Comparison of ENCODE assay signal across 8 cellular contexts in the genomic region with DNA sequence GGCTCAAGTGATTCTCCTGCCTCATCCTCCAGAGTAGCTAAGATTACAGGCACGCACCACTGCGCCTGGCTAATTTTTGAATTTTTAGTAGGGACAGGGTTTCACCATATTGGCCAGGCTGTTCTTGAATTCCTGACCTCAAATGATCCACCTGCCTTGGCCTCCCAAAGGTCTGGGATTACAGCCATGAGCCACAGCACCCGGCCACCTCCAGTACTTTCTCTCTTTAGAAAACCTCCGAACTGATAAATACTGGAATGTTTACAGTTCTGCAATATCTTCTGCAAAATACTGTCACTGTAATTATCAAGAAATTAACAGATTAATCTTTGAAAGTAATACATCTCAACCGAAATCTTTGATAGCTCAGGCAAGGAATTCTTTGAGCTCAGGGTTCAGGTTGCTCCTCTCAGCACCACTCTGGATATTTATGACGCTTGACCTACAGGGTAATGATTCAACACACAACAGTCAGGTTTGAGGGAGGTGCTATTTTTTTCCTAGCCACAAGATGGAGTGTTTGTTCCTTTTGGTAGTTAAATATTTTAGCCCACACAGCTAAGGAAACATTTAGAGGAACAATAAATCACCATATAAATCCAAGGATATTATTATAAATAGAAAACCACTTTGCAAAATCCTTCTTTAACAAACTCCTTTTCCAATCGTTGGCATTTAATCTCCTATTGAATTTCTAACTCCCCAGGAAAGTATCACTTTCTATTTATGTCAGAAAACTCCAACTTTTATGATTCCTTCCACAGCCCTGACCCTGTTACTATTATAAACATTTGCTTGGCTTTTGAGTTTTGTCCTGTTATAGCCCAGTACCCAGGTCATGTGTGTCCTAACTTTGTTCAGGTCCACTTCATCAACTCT. TPM values are rescaled to one million over a fixed set of nuclear protein-coding genes. Genes with fewer than 3 reads are reported as not detected.
DNase-seq lines count a peak whose midpoint lies in the region; ATAC-seq and TF ChIP-seq lines count a peak whose summit lies in the region.
"Had no signal": no experiment of that assay in that cellular context is flagged by ENCODE, and none has a peak within 500 bp of the region (broad histone marks: within the 10 kb centered on the region; RNA-seq: fewer than 3 reads in every experiment).

No MANE protein-coding gene starts in this region.

- peaks cover 0 to 8% (median 4%) of the 10 kb centered on the region in 3 donors for H3K27me3 Mint-ChIP-seq in immature natural killer cell (ENCODE audit: low read depth in 3 of 3)
- H3K27me3 Mint-ChIP-seq in stimulated activated naive B cell treated with anti-CD40 and anti-IgM and Interleukin-4, amounts not matched to agents 10 μg/mL and 1 μg/mL and 100 μg/mL, for 72 hours: peaks cover 27 to 30% of the 10 kb centered on the region in 2 donors

- ATAC-seq in GM21423 (IDR thresholded peaks at IDR 0.05; ENCODE audit: unreplicated experiment): peak; percentile 68
- ATAC-seq in stimulated activated naive B cell treated with anti-CD40 and anti-IgM and Interleukin-4, amounts not matched to agents 10 μg/mL and 1 μg/mL and 100 μg/mL, for 72 hours (replicated peaks): peak; percentile 76 to 88

- no peak overlapping the region for H3K4me3 ChIP-seq in brain microvascular endothelial cell (ENCODE audit: low read depth, low read length)

- no peak overlapping the region for H3K4me3 Mint-ChIP-seq in immature natural killer cell
- H3K4me3 Mint-ChIP-seq in stimulated activated naive B cell treated with anti-CD40 and anti-IgM and Interleukin-4, amounts not matched to agents 10 μg/mL and 1 μg/mL and 100 μg/mL, for 72 hours: no peak overlapping the region
- H3K4me3 Mint-ChIP-seq: dendritic cell treated with granulocyte-macrophage colony-stimulating factor and Interleukin-4, amounts not matched to agents 40 ng/mL and 50 ng/mL, for 4 days had no signal

- in situ Hi-C loops in brain microvascular endothelial cell (cut with HindIII; ENCODE audit: low pct_ligation_motif_present, low sequenced_read_pairs): no loop called here

- no peak overlapping the region for H3K27ac Mint-ChIP-seq in immature natural killer cell
- H3K27ac Mint-ChIP-seq in stimulated activated naive B cell treated with anti-CD40 and anti-IgM and Interleukin-4, amounts not matched to agents 10 μg/mL and 1 μg/mL and 100 μg/mL, for 72 hours: no peak overlapping the region
- H3K27ac Mint-ChIP-seq: dendritic cell treated with granulocyte-macrophage colony-stimulating factor and Interleukin-4, amounts not matched to agents 40 ng/mL and 50 ng/mL, for 4 days had no signal

- no peaks in the 10 kb centered on the region for H3K36me3 Mint-ChIP-seq in immature natural killer cell
- no peaks in the 10 kb centered on the region for H3K36me3 Mint-ChIP-seq in stimulated activated naive B cell treated with anti-CD40 and anti-IgM and Interleukin-4, amounts not matched to agents 10 μg/mL and 1 μg/mL and 100 μg/mL, for 72 hours

- no peaks in the 10 kb centered on the region for H3K27me3 ChIP-seq in brain microvascular endothelial cell (replicated peaks)

- no peaks in the 10 kb centered on the region for H3K9me3 Mint-ChIP-seq in immature natural killer cell
- no peaks in the 10 kb centered on the region for H3K9me3 Mint-ChIP-seq in stimulated activated naive B cell treated with anti-CD40 and anti-IgM and Interleukin-4, amounts not matched to agents 10 μg/mL and 1 μg/mL and 100 μg/mL, for 72 hours
- H3K9me3 Mint-ChIP-seq: dendritic cell treated with granulocyte-macrophage colony-stimulating factor and Interleukin-4, amounts not matched to agents 40 ng/mL and 50 ng/mL, for 4 days had no signal

- H3K36me3 ChIP-seq in brain microvascular endothelial cell (replicated peaks): no peaks in the 10 kb centered on the region

- no peaks in the 10 kb centered on the region for H3K4me1 Mint-ChIP-seq in immature natural killer cell
- peaks cover 0 to 1% of the 10 kb centered on the region in 2 donors for H3K4me1 Mint-ChIP-seq in stimulated activated naive B cell treated with anti-CD40 and anti-IgM and Interleukin-4, amounts not matched to agents 10 μg/mL and 1 μg/mL and 100 μg/mL, for 72 hours

- peak; percentile 67 for TF ChIP-seq CTCF in brain microvascular endothelial cell (IDR thresholded peaks at IDR 0.05; ENCODE audit: low read depth, low read length, missing control alignments)

- no peak overlapping the region for H3K27ac ChIP-seq in brain microvascular endothelial cell

- DNase-seq in GDM1 (lab: John Stamatoyannopoulos, UW) (peak; percentile 4), HS-5 (ENCODE audit: low read depth) (peak; percentile 37), NCI-H748 (lab: John Stamatoyannopoulos, UW; ENCODE audit: unreplicated experiment) (peak; percentile 72), brain microvascular endothelial cell (peak; percentile 69), immature natural killer cell (peak; percentile 14 to 35 (median 22))
- DNase-seq in stimulated activated naive B cell treated with anti-CD40 and anti-IgM and Interleukin-4, amounts not matched to agents 10 μg/mL and 1 μg/mL and 100 μg/mL, for 72 hours: peak; percentile 16

RNA-seq across cellular contexts. Expression of gene GTF2A1, which starts 48.6 kb away (rescaled TPM):
- polyA plus RNA-seq in immature natural killer cell: 10 to 100 TPM; 10.5 to 26.3 (median 20.7) TPM

Comparison
In these comparisons a context has a peak if more than half of its experiments do, and no peak if none do; other contexts are left out.
1. DNase-seq: peak in every context shown above with its lines; median percentile 72 in NCI-H748; 69 in brain microvascular endothelial cell; 37 in HS-5; 22 in immature natural killer cell; 16 in stimulated activated naive B cell treated with anti-CD40 and anti-IgM and Interleukin-4, amounts not matched to agents 10 μg/mL and 1 μg/mL and 100 μg/mL, for 72 hours; 4 in GDM1.